ENCODE assay signal across 8 cellular contexts in the genomic region with DNA sequence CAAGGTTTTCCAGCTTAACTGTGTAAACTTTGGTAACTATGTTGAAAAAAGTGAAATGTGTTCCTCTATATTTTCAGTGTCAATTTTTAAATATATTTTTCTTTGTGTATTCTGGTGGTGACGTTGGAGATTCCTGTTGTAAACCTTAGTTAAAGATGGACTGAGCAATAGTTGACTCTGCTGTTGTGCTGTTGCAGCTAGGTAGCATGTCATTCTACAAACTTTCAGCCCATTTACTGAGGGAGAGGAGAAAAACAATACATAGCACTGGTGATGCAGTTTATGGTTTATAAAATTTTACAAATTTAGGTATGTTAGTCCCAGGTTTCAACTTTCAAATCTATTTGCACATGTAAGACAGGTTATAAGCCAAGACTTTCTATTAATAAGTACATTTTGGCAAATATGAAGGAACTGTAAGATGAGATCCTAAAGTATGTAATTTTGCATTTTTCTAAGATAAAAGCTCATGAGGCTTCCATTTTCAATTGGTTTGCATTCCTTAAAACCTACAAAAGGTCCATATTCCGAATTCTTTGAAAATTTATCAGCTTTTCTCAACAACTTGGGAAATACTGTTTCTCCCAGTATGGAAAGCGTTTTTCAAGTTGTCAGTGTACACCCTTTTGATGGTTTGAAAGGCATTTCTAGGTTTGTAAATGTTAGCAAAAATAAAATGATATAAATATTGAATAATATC. TPM values are rescaled to one million over a fixed set of nuclear protein-coding genes. Genes with fewer than 3 reads are reported as not detected.
A peak's percentile ranks its signal among the peaks of the same experiment; 100 is the strongest.
DNase-seq lines count a peak whose midpoint lies in the region; ATAC-seq and TF ChIP-seq lines count a peak whose summit lies in the region.

No MANE protein-coding gene starts in this region.

- H3K4me3 ChIP-seq in right lobe of liver, result peak overlapping the region; percentile 87 to 94 (median 88)

- H3K36me3 ChIP-seq in right lobe of liver, result no peaks in the 10 kb centered on the region

- H3K4me1 ChIP-seq in right lobe of liver, result peaks cover 0 to 43% (median 12%) of the 10 kb centered on the region in 4 donors

- POLR2A ChIA-PET in HEK293T (lab: Yijun Ruan, JAX), result interaction anchor here (2.1 kb wide), 1 partner anchor 9 kb away, joined by 35 read pairs; no protein-coding TSS in a partner anchor

- TF ChIP-seq POLR2A in right lobe of liver (IDR thresholded peaks at IDR 0.05), result no peak

- H3K27ac ChIP-seq in 22Rv1, result peak overlapping the region; percentile 93
- peak overlapping the region in 2 of 3 donors; percentile 87 to 88 for H3K27ac ChIP-seq in right lobe of liver

- intact Hi-C loops in right lobe of liver (cut with DNase I), result no loop called here

- TF ChIP-seq CTCF in 22Rv1 (IDR thresholded peaks at IDR 0.05) (no peak), right lobe of liver (IDR thresholded peaks at IDR 0.05) (no peak)

- no peak for ATAC-seq in right lobe of liver

- H3K9me3 ChIP-seq in right lobe of liver, result no peaks in the 10 kb centered on the region

- 56% methylated on average over 3 of the region's 3 CpGs for WGBS in right lobe of liver (ENCODE audit: insufficient coverage, low coverage, low lambda C conversion rate, missing lambda C conversion rate)

- CTCF ChIA-PET in HEK293T (lab: Yijun Ruan, JAX), result interaction anchor here (0.9 to 2.3 kb wide), 3 partner anchors 58 to 1889 kb away, joined by 3 to 11 read pairs (median 3); no protein-coding TSS in a partner anchor

- H3K27me3 ChIP-seq in right lobe of liver, result no peaks in the 10 kb centered on the region

- no peak for DNase-seq in HEK293T (ENCODE audit: extremely low spot score)
- DNase-seq in astrocyte of the hippocampus (ENCODE audit: low read depth, low spot score), result peak; percentile 12
- no peak for DNase-seq in right lobe of liver
- no peak for DNase-seq in stimulated activated CD4-positive, alpha-beta T cell treated with anti-CD3 and anti-CD28 coated beads, Interleukin-4, amount 100 ng/mL, for 1 hour
- no peak for DNase-seq in SHP77 (lab: John Stamatoyannopoulos, UW)
- DNase-seq in NCI-H2227 treated with DMSO at 0.1 percent for 48 hours (lab: John Stamatoyannopoulos, UW), result no peak
- no peak for DNase-seq in ureter (ENCODE audit: low spot score)

TF ChIP-seq in HEK293T, 16 proteins besides CTCF, POLR2A, EP300 and RAD21:
- no peak for TF ChIP-seq ARNT (IDR thresholded peaks at IDR 0.05)
- no peak for TF ChIP-seq SUZ12 (IDR thresholded peaks at IDR 0.05)
- 0 out of 2 replicates have a peak, but pooled peaks have one; percentile 6 for TF ChIP-seq FOXA1 (IDR thresholded peaks at IDR 0.05)
- TF ChIP-seq TARDBP (IDR thresholded peaks at IDR 0.05), result no peak
- TF ChIP-seq FOXM1 (IDR thresholded peaks at IDR 0.05; ENCODE audit: borderline replicate concordance), result no peak
TF ChIP-seq in HEK293T: peak in this region for 1.

RNA-seq across cellular contexts. Expression of gene NDFIP2, which starts 1.5 kb away (rescaled TPM):
- 10 to 100 TPM; 20.3 to 32.7 (median 27.5) TPM for total RNA-seq in right lobe of liver
- 57.1 TPM for total RNA-seq in ureter
